In the genomic region with DNA sequence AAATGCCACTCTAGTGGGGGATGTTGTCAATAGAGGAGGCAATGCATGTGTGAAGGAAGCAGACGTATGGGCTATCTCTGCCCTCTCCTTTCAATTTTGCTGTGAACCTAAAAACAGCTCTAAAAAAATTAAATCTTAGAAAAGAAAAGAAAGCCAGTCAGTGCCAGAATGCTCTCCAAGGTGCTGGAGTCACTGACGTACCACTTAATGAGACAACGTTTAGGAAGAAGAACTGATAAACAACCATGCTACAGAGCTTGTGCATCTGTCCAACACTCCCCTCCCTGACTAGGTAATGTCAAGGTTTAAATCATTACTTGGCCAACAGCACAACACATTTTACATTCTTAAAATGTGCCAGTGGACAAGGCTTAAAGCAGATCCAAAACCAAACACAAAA, we compare ENCODE assay signal across 21 cellular contexts.
"Had no signal": no experiment of that assay in that cellular context is flagged by ENCODE, and none has a peak within 500 bp of the region (broad histone marks: within the 10 kb centered on the region; RNA-seq: fewer than 3 reads in every experiment).

No MANE protein-coding gene starts in this region.

- FAIRE-seq: astrocyte had no signal

- DNase-seq: activated CD4-positive, alpha-beta T cell treated with anti-CD3 and anti-CD28 coated beads for 4 hours; activated CD8-positive, alpha-beta memory T cell treated with anti-CD3 and anti-CD28 coated beads, Interleukin-2, amount 50 U/mL, for 4 hours; activated CD8-positive, alpha-beta T cell treated with anti-CD3 and anti-CD28 coated beads for 36 hours; activated gamma-delta T cell treated with Interleukin-2 at 50 U/mL for 16 hours; activated T-cell treated with anti-CD3 and anti-CD28 coated beads, Interleukin-2, amount 50 U/mL, for 72 hours; caudate nucleus; cortex of kidney; effector memory CD4-positive, alpha-beta T cell; hypothalamus; immature natural killer cell; occipital lobe; psoas muscle; sigmoid colon; stimulated activated CD4-positive, alpha-beta T cell treated with anti-CD3 and anti-CD28 coated beads, Interleukin-12 subunit alpha, Interleukin-12 subunit beta, amount 100 ng/mL, for 4 hours; stimulated activated naive CD8-positive, alpha-beta T cell treated with anti-CD3 and anti-CD28 coated beads, Interleukin-15, Interleukin-2, amounts not matched to agents 100 U/mL and 50 U/mL, for 24 hours; T-cell; upper lobe of left lung; WERI-Rb-1 had no signal

- H3K27ac ChIP-seq: epithelial cell of prostate, psoas muscle, sigmoid colon, upper lobe of left lung, WERI-Rb-1 had no signal

- ATAC-seq: activated CD8-positive, alpha-beta T cell treated with anti-CD3 and anti-CD28 coated beads for 36 hours; activated T-cell treated with anti-CD3 and anti-CD28 coated beads, Interleukin-2, amount 50 U/mL, for 72 hours; natural killer cell treated with Interleukin-12 subunit alpha and Interleukin-12 subunit beta and Interleukin-15 and Interleukin-18, amount 100 ng/mL, for 72 hours; psoas muscle; stimulated activated naive CD8-positive, alpha-beta T cell treated with anti-CD3 and anti-CD28 coated beads, Interleukin-15, Interleukin-2, amounts not matched to agents 100 U/mL and 50 U/mL, for 24 hours; T-cell had no signal

- H3K27me3 ChIP-seq: sigmoid colon, upper lobe of left lung had no signal

- H3K9me3 ChIP-seq: psoas muscle, sigmoid colon, upper lobe of left lung had no signal

- H3K4me3 ChIP-seq: psoas muscle, sigmoid colon, upper lobe of left lung had no signal
